Comparison of ENCODE assay signal across 8 cellular contexts in the genomic region with DNA sequence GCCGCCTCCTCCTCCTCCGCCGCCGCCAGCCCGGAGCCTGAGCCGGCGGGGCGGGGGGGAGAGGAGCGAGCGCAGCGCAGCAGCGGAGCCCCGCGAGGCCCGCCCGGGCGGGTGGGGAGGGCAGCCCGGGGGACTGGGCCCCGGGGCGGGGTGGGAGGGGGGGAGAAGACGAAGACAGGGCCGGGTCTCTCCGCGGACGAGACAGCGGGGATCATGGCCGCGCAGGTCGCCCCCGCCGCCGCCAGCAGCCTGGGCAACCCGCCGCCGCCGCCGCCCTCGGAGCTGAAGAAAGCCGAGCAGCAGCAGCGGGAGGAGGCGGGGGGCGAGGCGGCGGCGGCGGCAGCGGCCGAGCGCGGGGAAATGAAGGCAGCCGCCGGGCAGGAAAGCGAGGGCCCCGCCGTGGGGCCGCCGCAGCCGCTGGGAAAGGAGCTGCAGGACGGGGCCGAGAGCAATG. TPM values are rescaled to one million over a fixed set of nuclear protein-coding genes. Genes with fewer than 3 reads are reported as not detected.
DNase-seq lines count a peak whose midpoint lies in the region; ATAC-seq and TF ChIP-seq lines count a peak whose summit lies in the region.

No MANE protein-coding gene starts in this region.

- TF ChIP-seq POLR2A in lower leg skin (IDR thresholded peaks at IDR 0.05) = no peak

- in situ Hi-C loops in astrocyte of the spinal cord (cut with HindIII; ENCODE audit: low sequenced_read_pairs) = no loop called here

- peaks cover 7% of the 10 kb centered on the region; the same call in 1 of the 2 replicates for H3K36me3 ChIP-seq in BE2C
- no peaks in the 10 kb centered on the region for H3K36me3 ChIP-seq in subcutaneous abdominal adipose tissue (ENCODE audit: control insufficient read depth in 5 of 5, insufficient read depth in 5 of 5, low read length in 5 of 5)

- TF ChIP-seq CTCF in BE2C (IDR thresholded peaks at IDR 0.05; ENCODE audit: low read depth, low read length) = no peak
- no peak for TF ChIP-seq CTCF in astrocyte of the spinal cord (IDR thresholded peaks at IDR 0.05; ENCODE audit: low read depth, low read length)
- TF ChIP-seq CTCF in lower leg skin (IDR thresholded peaks at IDR 0.05) = no peak

- intact Hi-C loops in lower leg skin (cut with DNase I; ENCODE audit: low total_unique reads) = loop anchor here (10.0 kb wide), 1 partner anchor 89 kb away; a partner anchor contains a TSS

- no peaks in the 10 kb centered on the region for H3K27me3 ChIP-seq in BE2C
- no peaks in the 10 kb centered on the region for H3K27me3 ChIP-seq in subcutaneous abdominal adipose tissue (ENCODE audit: control insufficient read depth in 5 of 5, insufficient read depth in 4 of 5, low read length in 5 of 5)

- H3K27ac ChIP-seq in subcutaneous abdominal adipose tissue (ENCODE audit: low read depth, low read length) = peak overlapping the region; percentile 96

- H3K4me1 ChIP-seq in BE2C (peaks cover 3% of the 10 kb centered on the region; the same call in 1 of the 2 replicates), subcutaneous abdominal adipose tissue (ENCODE audit: control insufficient read depth in 5 of 5, insufficient read depth in 5 of 5, low read length in 5 of 5) (peaks cover 19 to 74% (median 66%) of the 10 kb centered on the region in 5 donors)

- H3K9me3 ChIP-seq in BE2C = no peaks in the 10 kb centered on the region
- H3K9me3 ChIP-seq in subcutaneous abdominal adipose tissue (ENCODE audit: control insufficient read depth in 5 of 5, low read length in 5 of 5) = no peaks in the 10 kb centered on the region

- peak; percentile 1 for ATAC-seq in HG03175 (IDR thresholded peaks at IDR 0.05; ENCODE audit: unreplicated experiment)
- ATAC-seq in HG03565 (IDR thresholded peaks at IDR 0.05; ENCODE audit: unreplicated experiment) = no peak

- H3K4me3 ChIP-seq in BE2C (ENCODE audit: low read depth, low read length) (peak overlapping the region; percentile 74), astrocyte of the spinal cord (ENCODE audit: low read depth, low read length) (peak overlapping the region; percentile 74), lower leg skin (ENCODE audit: low read depth, poor library complexity, severe bottlenecking) (peak overlapping the region; percentile 83), subcutaneous abdominal adipose tissue (ENCODE audit: low read depth in 1 of 5, low read length in 5 of 5) (peak overlapping the region in 4 of 5 donors; percentile 70 to 80 (median 74))

- peak overlapping the region in 4 of 5 donors; percentile 72 to 90 (median 78) for H3K9ac ChIP-seq in subcutaneous abdominal adipose tissue (ENCODE audit: low read length in 5 of 5)

- WGBS in lower leg skin, 2 donors = 0 to 1% methylated on average over 5 to 57 of the region's 60 CpGs

- DNase-seq in BE2C (peak; percentile 11), astrocyte of the spinal cord (ENCODE audit: low read depth, low spot score) (no peak), lower leg skin (ENCODE audit: low spot score in 2 of 2) (no peak), NOMO-1 treated with DMSO at 0.1 percent for 48 hours (lab: John Stamatoyannopoulos, UW; ENCODE audit: unreplicated experiment) (no peak), T1000 (lab: John Stamatoyannopoulos, UW) (no peak)

RNA-seq across cellular contexts. Expression of a gene that starts 0.4 kb away (rescaled TPM):
- 90.2 TPM for polyA plus RNA-seq in BE2C (2012; ENCODE audit: insufficient read depth, insufficient read length, low read depth)
- total RNA-seq in lower leg skin = 10 to 100 TPM; 53.3 to 77.2 (median 54.9) TPM
